In genomic region chr4:33080262-33080661, GRCh38 we compare ENCODE assay signal across 19 cellular contexts.
DNase-seq lines count a peak whose midpoint lies in the region; ATAC-seq, FAIRE-seq and TF ChIP-seq lines count a peak whose summit lies in the region.
"Had no signal": no experiment of that assay in that cellular context is flagged by ENCODE, and none has a peak within 500 bp of the region (broad histone marks: within the 10 kb centered on the region; RNA-seq: fewer than 3 reads in every experiment).

No MANE protein-coding gene starts in this region.

- no peaks in the 10 kb centered on the region for H4K20me1 ChIP-seq in GM23248 (ENCODE audit: insufficient read depth)

- H3K4me3 ChIP-seq in GM23248 = no peak overlapping the region
- no peak overlapping the region for H3K4me3 ChIP-seq in pancreas

- H2AFZ ChIP-seq in GM23248 = no peak overlapping the region

- ATAC-seq in left cardiac atrium = peak; percentile 31 to 72
- ATAC-seq in pancreas = peak in 3 of 4 donors; percentile 18 to 41 (median 34)
- ATAC-seq: SK-N-SH treated with all-trans-retinoic acid at 6 μM for 48 hours had no signal

- no peak overlapping the region for H3K4me3 Mint-ChIP-seq in activated T-helper 1 cell treated with anti-CD3 and anti-CD28 coated beads, Interleukin-12 subunit alpha, Interleukin-12 subunit beta, Interleukin-2, Interleukin-4 antibody, amounts not matched to agents 30 ng/mL and 10 ng/mL and 1 ng/mL, durations not matched to agents 14 hours and 24 hours and 36 hours
- H3K4me3 Mint-ChIP-seq: CD14-positive monocyte, H9 had no signal

- in situ Hi-C loops in GM23248 (cut with MboI) = no loop called here

- H3K9ac ChIP-seq in GM23248 = no peak overlapping the region

- H3K27ac ChIP-seq in GM23248 (no peak overlapping the region), pancreas (no peak overlapping the region)

- H3K9me3 Mint-ChIP-seq in activated T-helper 1 cell treated with anti-CD3 and anti-CD28 coated beads, Interleukin-12 subunit alpha, Interleukin-12 subunit beta, Interleukin-2, Interleukin-4 antibody, amounts not matched to agents 30 ng/mL and 10 ng/mL and 1 ng/mL, durations not matched to agents 14 hours and 24 hours and 36 hours = no peaks in the 10 kb centered on the region
- H3K9me3 Mint-ChIP-seq: CD14-positive monocyte, H9 had no signal

- no peaks in the 10 kb centered on the region for H3K9me2 ChIP-seq in GM23248 (ENCODE audit: insufficient read depth)

- no peaks in the 10 kb centered on the region for H3K79me2 ChIP-seq in GM23248 (ENCODE audit: insufficient read depth)

- 44 to 50% methylated on average over 2 of the region's 2 CpGs for WGBS in GM23248 (ENCODE audit: low coverage in 1 of 2, low lambda C conversion rate in 2 of 2, missing lambda C conversion rate in 2 of 2), 2 experiments
- WGBS in pancreas, 2 donors = 31 to 34% methylated on average over 2 of the region's 2 CpGs

- H3K36me3 ChIP-seq in GM23248 (ENCODE audit: low read depth) (no peaks in the 10 kb centered on the region), pancreas (no peaks in the 10 kb centered on the region)

- no peak for TF ChIP-seq CTCF in pancreas (IDR thresholded peaks at IDR 0.05)

- H3K9me3 ChIP-seq in GM23248 (ENCODE audit: low read depth) (no peaks in the 10 kb centered on the region), pancreas (no peaks in the 10 kb centered on the region)

- H3K27ac Mint-ChIP-seq in activated T-helper 1 cell treated with anti-CD3 and anti-CD28 coated beads, Interleukin-12 subunit alpha, Interleukin-12 subunit beta, Interleukin-2, Interleukin-4 antibody, amounts not matched to agents 30 ng/mL and 10 ng/mL and 1 ng/mL, durations not matched to agents 14 hours and 24 hours and 36 hours = no peak overlapping the region
- H3K27ac Mint-ChIP-seq: CD14-positive monocyte, H9 had no signal

- no peaks in the 10 kb centered on the region for H3K27me3 ChIP-seq in GM23248 (replicated peaks; ENCODE audit: insufficient read depth)
- H3K27me3 ChIP-seq in pancreas = no peaks in the 10 kb centered on the region

- H3F3A ChIP-seq in GM23248 (ENCODE audit: insufficient read depth) = peaks cover 10% of the 10 kb centered on the region

- H3K36me3 Mint-ChIP-seq in activated T-helper 1 cell treated with anti-CD3 and anti-CD28 coated beads, Interleukin-12 subunit alpha, Interleukin-12 subunit beta, Interleukin-2, Interleukin-4 antibody, amounts not matched to agents 30 ng/mL and 10 ng/mL and 1 ng/mL, durations not matched to agents 14 hours and 24 hours and 36 hours (ENCODE audit: low read depth) = no peaks in the 10 kb centered on the region
- H3K36me3 Mint-ChIP-seq: CD14-positive monocyte had no signal

- intact Hi-C loops in left cardiac atrium (cut with DNase I) = no loop called here
- intact Hi-C loops in pancreas (cut with DNase I) = no loop called here
- intact Hi-C loops in activated T-helper 1 cell treated with anti-CD3 and anti-CD28 coated beads, Interleukin-12 subunit alpha, Interleukin-12 subunit beta, Interleukin-2, Interleukin-4 antibody, amounts not matched to agents 30 ng/mL and 10 ng/mL and 1 ng/mL, durations not matched to agents 14 hours and 24 hours and 36 hours (cut with micrococcal nuclease) = no loop called here

- H3K4me1 ChIP-seq in GM23248 (ENCODE audit: insufficient read depth) (peaks cover 9% of the 10 kb centered on the region), pancreas (peaks cover 0 to 5% (median 0%) of the 10 kb centered on the region in 3 donors)

- no peak for FAIRE-seq in pancreas (lab: Jason Lieb, UNC)
- FAIRE-seq: G401.6 had no signal

- DNase-seq in GM23248 (peak; percentile 44), NCI-H446 treated with DMSO at 0.1 percent for 48 hours (lab: John Stamatoyannopoulos, UW) (peak; percentile 74), left cardiac atrium (peak; percentile 41), pancreas (no peak), NCI-H2081 (lab: John Stamatoyannopoulos, UW) (no peak)
- no peak for DNase-seq in activated T-helper 1 cell treated with anti-CD3 and anti-CD28 coated beads, Interleukin-12 subunit alpha, Interleukin-12 subunit beta, Interleukin-2, Interleukin-4 antibody, amounts not matched to agents 30 ng/mL and 10 ng/mL and 1 ng/mL, durations not matched to agents 14 hours and 24 hours and 36 hours (ENCODE audit: low spot score)
- DNase-seq in stimulated activated CD4-positive, alpha-beta T cell treated with anti-CD3 and anti-CD28 coated beads, Interleukin-12 subunit alpha, Interleukin-12 subunit beta, amount 100 ng/mL, for 4 hours = no peak
- DNase-seq: ACHN, H9, NCI-H1417 treated with DMSO at 0.1 percent for 48 hours, NCI-H1930, NCI-H2171 treated with DMSO at 0.1 percent for 48 hours, NCI-H510A treated with DMSO at 0.1 percent for 48 hours, NCI-H774, OCI-M1, SIG-M5 had no signal

- no peak overlapping the region for H3K4me2 ChIP-seq in GM23248 (ENCODE audit: unreplicated experiment)

- no peaks in the 10 kb centered on the region for H3K4me1 Mint-ChIP-seq in activated T-helper 1 cell treated with anti-CD3 and anti-CD28 coated beads, Interleukin-12 subunit alpha, Interleukin-12 subunit beta, Interleukin-2, Interleukin-4 antibody, amounts not matched to agents 30 ng/mL and 10 ng/mL and 1 ng/mL, durations not matched to agents 14 hours and 24 hours and 36 hours (ENCODE audit: low read depth)
- H3K4me1 Mint-ChIP-seq: CD14-positive monocyte, H9 had no signal

- H3K27me3 Mint-ChIP-seq in activated T-helper 1 cell treated with anti-CD3 and anti-CD28 coated beads, Interleukin-12 subunit alpha, Interleukin-12 subunit beta, Interleukin-2, Interleukin-4 antibody, amounts not matched to agents 30 ng/mL and 10 ng/mL and 1 ng/mL, durations not matched to agents 14 hours and 24 hours and 36 hours (ENCODE audit: insufficient read depth) = no peaks in the 10 kb centered on the region

Comparison
In these comparisons a context has a peak if more than half of its experiments do, and no peak if none do; other contexts are left out.
1. DNase-seq: peak in GM23248 (single experiment), NCI-H446 treated with DMSO at 0.1 percent for 48 hours (single experiment) and left cardiac atrium (single experiment); none in pancreas (0 of 6), activated T-helper 1 cell treated with anti-CD3 and anti-CD28 coated beads, Interleukin-12 subunit alpha, Interleukin-12 subunit beta, Interleukin-2, Interleukin-4 antibody, amounts not matched to agents 30 ng/mL and 10 ng/mL and 1 ng/mL, durations not matched to agents 14 hours and 24 hours and 36 hours (single experiment), stimulated activated CD4-positive, alpha-beta T cell treated with anti-CD3 and anti-CD28 coated beads, Interleukin-12 subunit alpha, Interleukin-12 subunit beta, amount 100 ng/mL, for 4 hours (single experiment) and NCI-H2081 (0 of 2).